In the genomic region with DNA sequence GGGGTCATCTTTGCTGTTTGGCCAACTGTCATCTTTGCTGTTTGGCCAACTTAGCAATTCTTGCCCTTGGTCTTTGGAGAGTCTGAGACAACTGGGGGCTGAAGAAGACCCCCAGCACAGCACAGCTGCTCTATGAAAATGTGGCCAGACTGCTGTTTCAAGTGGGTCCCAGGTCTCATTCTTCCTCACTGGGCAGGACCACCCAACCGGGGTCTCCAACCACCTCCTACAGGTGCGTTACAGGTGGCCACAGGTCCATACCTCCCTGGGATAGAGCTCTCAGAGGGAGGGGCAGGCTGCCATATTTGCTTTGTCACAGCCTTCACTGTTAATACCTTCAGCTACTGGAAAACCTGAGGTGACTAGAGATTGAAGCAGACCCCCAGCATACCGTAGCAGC, we compare ENCODE assay signal across 27 cellular contexts.
"Had no signal": no experiment of that assay in that cellular context is flagged by ENCODE, and none has a peak within 500 bp of the region (broad histone marks: within the 10 kb centered on the region; RNA-seq: fewer than 3 reads in every experiment).

No MANE protein-coding gene starts in this region.

- H3K27ac Mint-ChIP-seq: stimulated activated effector memory CD8-positive, alpha-beta T cell treated with anti-CD3 and anti-CD28 coated beads, Interleukin-12 subunit alpha, Interleukin-12 subunit beta, amount 100 ng/mL, for 72 hours; stimulated activated memory B cell treated with anti-CD40 and anti-IgM and Interleukin-4, amounts not matched to agents 10 μg/mL and 1 μg/mL and 100 μg/mL, for 72 hours; stimulated activated naive B cell treated with anti-CD40 and anti-IgM and Interleukin-4, amounts not matched to agents 10 μg/mL and 1 μg/mL and 100 μg/mL, for 72 hours; stimulated activated naive CD8-positive, alpha-beta T cell treated with anti-CD3 and anti-CD28 coated beads, Interleukin-15, amount 100 ng/mL, for 72 hours; stimulated activated naive CD8-positive, alpha-beta T cell treated with anti-CD3 and anti-CD28 coated beads, Interleukin-15, Interleukin-2, amounts not matched to agents 100 ng/mL and 50 ng/mL, for 24 hours; type B pancreatic cell had no signal

- H3K27me3 ChIP-seq: stomach, suprapubic skin, testis, thyroid gland, tibial artery, tibial nerve, transverse colon, upper lobe of left lung, upper lobe of right lung, uterus, vagina had no signal

- H3K27me3 Mint-ChIP-seq: stimulated activated memory B cell treated with anti-CD40 and anti-IgM and Interleukin-4, amounts not matched to agents 10 μg/mL and 1 μg/mL and 100 μg/mL, for 72 hours; stimulated activated naive B cell treated with anti-CD40 and anti-IgM and Interleukin-4, amounts not matched to agents 10 μg/mL and 1 μg/mL and 100 μg/mL, for 72 hours; stimulated activated naive CD8-positive, alpha-beta T cell treated with anti-CD3 and anti-CD28 coated beads, Interleukin-15, amount 100 ng/mL, for 72 hours; stimulated activated naive CD8-positive, alpha-beta T cell treated with anti-CD3 and anti-CD28 coated beads, Interleukin-15, Interleukin-2, amounts not matched to agents 100 ng/mL and 50 ng/mL, for 24 hours; type B pancreatic cell had no signal

- H3K9me3 Mint-ChIP-seq: stimulated activated effector memory CD8-positive, alpha-beta T cell treated with anti-CD3 and anti-CD28 coated beads, Interleukin-12 subunit alpha, Interleukin-12 subunit beta, amount 100 ng/mL, for 72 hours; stimulated activated memory B cell treated with anti-CD40 and anti-IgM and Interleukin-4, amounts not matched to agents 10 μg/mL and 1 μg/mL and 100 μg/mL, for 72 hours; stimulated activated naive CD8-positive, alpha-beta T cell treated with anti-CD3 and anti-CD28 coated beads, Interleukin-15, amount 100 ng/mL, for 72 hours; stimulated activated naive CD8-positive, alpha-beta T cell treated with anti-CD3 and anti-CD28 coated beads, Interleukin-15, Interleukin-2, amounts not matched to agents 100 ng/mL and 50 ng/mL, for 24 hours; type B pancreatic cell had no signal

- H3K4me1 ChIP-seq: stomach, suprapubic skin, testis, thyroid gland, tibial artery, tibial nerve, transverse colon, upper lobe of left lung, upper lobe of right lung, uterus, vagina had no signal

- H3K4me3 ChIP-seq: stomach, suprapubic skin, testis, thoracic aorta, thyroid gland, tibial artery, tibial nerve, transverse colon, upper lobe of left lung, upper lobe of right lung, uterus, vagina had no signal

- H3K9me3 ChIP-seq: suprapubic skin, testis, thoracic aorta, thyroid gland, tibial nerve, transverse colon, upper lobe of left lung, upper lobe of right lung, uterus, vagina had no signal

- H3K36me3 ChIP-seq: stomach, suprapubic skin, thoracic aorta, thyroid gland, tibial artery, tibial nerve, transverse colon, upper lobe of left lung, upper lobe of right lung, uterus, vagina had no signal

- ATAC-seq: stimulated activated effector memory CD8-positive, alpha-beta T cell treated with anti-CD3 and anti-CD28 coated beads, Interleukin-12 subunit alpha, Interleukin-12 subunit beta, amount 100 ng/mL, for 72 hours; stimulated activated memory B cell treated with anti-CD40 and anti-IgM and Interleukin-4, amounts not matched to agents 10 μg/mL and 1 μg/mL and 100 μg/mL, for 72 hours; stimulated activated naive B cell treated with anti-CD40 and anti-IgM and Interleukin-4, amounts not matched to agents 10 μg/mL and 1 μg/mL and 100 μg/mL, for 72 hours; stimulated activated naive CD8-positive, alpha-beta T cell treated with anti-CD3 and anti-CD28 coated beads, Interleukin-15, amount 100 ng/mL, for 72 hours; stimulated activated naive CD8-positive, alpha-beta T cell treated with anti-CD3 and anti-CD28 coated beads, Interleukin-15, Interleukin-2, amounts not matched to agents 100 U/mL and 50 U/mL, for 24 hours; upper lobe of right lung had no signal

- H3K36me3 Mint-ChIP-seq: stimulated activated effector memory CD8-positive, alpha-beta T cell treated with anti-CD3 and anti-CD28 coated beads, Interleukin-12 subunit alpha, Interleukin-12 subunit beta, amount 100 ng/mL, for 72 hours; stimulated activated memory B cell treated with anti-CD40 and anti-IgM and Interleukin-4, amounts not matched to agents 10 μg/mL and 1 μg/mL and 100 μg/mL, for 72 hours; stimulated activated naive B cell treated with anti-CD40 and anti-IgM and Interleukin-4, amounts not matched to agents 10 μg/mL and 1 μg/mL and 100 μg/mL, for 72 hours; type B pancreatic cell had no signal

- DNase-seq: stimulated activated CD4-positive, alpha-beta T cell treated with anti-CD3 and anti-CD28 coated beads, Interleukin-2, amount 100 ng/mL, for 48 hours; stimulated activated CD4-positive, alpha-beta T cell treated with anti-CD3 and anti-CD28 coated beads, Interleukin-4, amount 100 ng/mL, for 1 hour; stimulated activated CD4-positive, alpha-beta T cell treated with anti-CD3 and anti-CD28 coated beads, Interleukin-4, amount 100 ng/mL, for 24 hours; stimulated activated CD4-positive, alpha-beta T cell treated with anti-CD3 and anti-CD28 coated beads, Interleukin-4, amount 100 ng/mL, for 4 hours; stimulated activated CD8-positive, alpha-beta memory T cell treated with anti-CD3 and anti-CD28 coated beads, Interleukin-4, amount 100 ng/mL, for 48 hours; stimulated activated naive B cell treated with anti-CD40 and anti-IgM and Interleukin-4, amounts not matched to agents 10 μg/mL and 1 μg/mL and 100 μg/mL, for 72 hours; stimulated activated naive CD4-positive, alpha-beta T cell; stimulated activated naive CD4-positive, alpha-beta T cell treated with Interleukin-2 at 50 U/mL for 16 hours; stimulated activated naive CD8-positive, alpha-beta T cell treated with anti-CD3 and anti-CD28 coated beads, Interleukin-15, amount 100 ng/mL, for 72 hours; stimulated activated naive CD8-positive, alpha-beta T cell treated with anti-CD3 and anti-CD28 coated beads, Interleukin-15, Interleukin-2, amounts not matched to agents 100 U/mL and 50 U/mL, for 24 hours; stomach; substantia nigra; testis; thyroid gland; tibial artery; transverse colon; upper lobe of left lung; upper lobe of right lung; uterus had no signal

- H3K4me1 Mint-ChIP-seq: stimulated activated effector memory CD8-positive, alpha-beta T cell treated with anti-CD3 and anti-CD28 coated beads, Interleukin-12 subunit alpha, Interleukin-12 subunit beta, amount 100 ng/mL, for 72 hours; stimulated activated memory B cell treated with anti-CD40 and anti-IgM and Interleukin-4, amounts not matched to agents 10 μg/mL and 1 μg/mL and 100 μg/mL, for 72 hours; stimulated activated naive B cell treated with anti-CD40 and anti-IgM and Interleukin-4, amounts not matched to agents 10 μg/mL and 1 μg/mL and 100 μg/mL, for 72 hours; stimulated activated naive CD8-positive, alpha-beta T cell treated with anti-CD3 and anti-CD28 coated beads, Interleukin-15, amount 100 ng/mL, for 72 hours had no signal

- H3K27ac ChIP-seq: stomach, suprapubic skin, testis, thoracic aorta, thyroid gland, tibial artery, tibial nerve, transverse colon, upper lobe of left lung, upper lobe of right lung, uterus, vagina had no signal

- H3K4me3 Mint-ChIP-seq: stimulated activated effector memory CD8-positive, alpha-beta T cell treated with anti-CD3 and anti-CD28 coated beads, Interleukin-12 subunit alpha, Interleukin-12 subunit beta, amount 100 ng/mL, for 72 hours; stimulated activated memory B cell treated with anti-CD40 and anti-IgM and Interleukin-4, amounts not matched to agents 10 μg/mL and 1 μg/mL and 100 μg/mL, for 72 hours; stimulated activated naive B cell treated with anti-CD40 and anti-IgM and Interleukin-4, amounts not matched to agents 10 μg/mL and 1 μg/mL and 100 μg/mL, for 72 hours; stimulated activated naive CD8-positive, alpha-beta T cell treated with anti-CD3 and anti-CD28 coated beads, Interleukin-15, amount 100 ng/mL, for 72 hours; stimulated activated naive CD8-positive, alpha-beta T cell treated with anti-CD3 and anti-CD28 coated beads, Interleukin-15, Interleukin-2, amounts not matched to agents 100 ng/mL and 50 ng/mL, for 24 hours; type B pancreatic cell had no signal
